1 cellular context compared by ENCODE assay signal in the genomic region with DNA sequence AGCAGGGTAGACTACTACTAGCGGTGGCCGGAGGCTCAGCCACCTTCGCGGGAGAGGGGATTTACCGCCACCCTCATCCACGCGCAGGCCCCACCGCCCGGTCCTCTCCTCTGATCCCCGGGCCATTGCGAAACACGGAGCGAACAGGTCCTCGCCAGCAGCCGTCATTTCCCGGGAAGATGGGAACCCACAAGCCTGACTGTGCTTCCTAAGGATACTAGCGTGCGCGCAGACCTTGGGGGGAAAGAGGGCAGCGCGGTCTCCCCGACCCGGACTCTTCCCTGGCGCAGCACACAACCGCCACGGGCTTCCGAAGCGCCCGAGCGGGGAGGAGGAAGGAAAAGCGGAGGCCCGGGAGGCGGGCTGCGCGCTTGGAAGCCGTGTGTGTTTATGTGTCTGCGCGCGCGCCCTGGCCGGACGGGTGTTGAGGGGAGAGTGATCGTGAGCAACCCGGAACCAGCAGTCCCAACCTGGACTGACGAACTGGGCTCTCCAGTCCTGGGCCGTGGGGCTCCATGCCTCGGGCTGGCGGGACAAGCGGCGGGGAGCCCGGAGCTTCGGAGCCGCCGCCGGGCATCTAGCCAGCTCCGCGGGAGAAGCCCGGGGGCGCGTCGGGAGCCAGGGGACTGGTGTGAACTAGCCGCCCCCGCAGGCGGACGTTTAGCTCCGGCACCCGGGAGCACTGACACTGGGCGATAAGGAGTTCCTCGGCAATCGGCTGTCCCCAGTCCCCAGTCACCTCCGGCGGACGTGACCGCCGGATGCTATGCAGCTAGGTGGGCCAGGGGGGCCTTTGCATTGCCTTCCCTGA.
TF ChIP-seq lines count a peak whose summit lies in the region.

No MANE protein-coding gene starts in this region.

TF ChIP-seq in SK-N-SH treated with all-trans-retinoic acid at 6 μM for 48 hours, 23 proteins besides CTCF, POLR2A, EP300 and RAD21 (continued from another document):
- TF ChIP-seq, protein P1, sequence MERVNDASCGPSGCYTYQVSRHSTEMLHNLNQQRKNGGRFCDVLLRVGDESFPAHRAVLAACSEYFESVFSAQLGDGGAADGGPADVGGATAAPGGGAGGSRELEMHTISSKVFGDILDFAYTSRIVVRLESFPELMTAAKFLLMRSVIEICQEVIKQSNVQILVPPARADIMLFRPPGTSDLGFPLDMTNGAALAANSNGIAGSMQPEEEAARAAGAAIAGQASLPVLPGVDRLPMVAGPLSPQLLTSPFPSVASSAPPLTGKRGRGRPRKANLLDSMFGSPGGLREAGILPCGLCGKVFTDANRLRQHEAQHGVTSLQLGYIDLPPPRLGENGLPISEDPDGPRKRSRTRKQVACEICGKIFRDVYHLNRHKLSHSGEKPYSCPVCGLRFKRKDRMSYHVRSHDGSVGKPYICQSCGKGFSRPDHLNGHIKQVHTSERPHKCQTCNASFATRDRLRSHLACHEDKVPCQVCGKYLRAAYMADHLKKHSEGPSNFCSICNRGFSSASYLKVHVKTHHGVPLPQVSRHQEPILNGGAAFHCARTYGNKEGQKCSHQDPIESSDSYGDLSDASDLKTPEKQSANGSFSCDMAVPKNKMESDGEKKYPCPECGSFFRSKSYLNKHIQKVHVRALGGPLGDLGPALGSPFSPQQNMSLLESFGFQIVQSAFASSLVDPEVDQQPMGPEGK (CRISPR knock-in tag; IDR thresholded peaks at IDR 0.05; ENCODE audit: borderline replicate concordance), result no peak
- TF ChIP-seq ZNF70 (CRISPR knock-in tag; IDR thresholded peaks at IDR 0.05) (no peak), PPARA (CRISPR knock-in tag; IDR thresholded peaks at IDR 0.05; ENCODE audit: borderline replicate concordance) (no peak), TOX (CRISPR knock-in tag; IDR thresholded peaks at IDR 0.05; ENCODE audit: borderline replicate concordance) (no peak)
- TF ChIP-seq, protein P2, sequence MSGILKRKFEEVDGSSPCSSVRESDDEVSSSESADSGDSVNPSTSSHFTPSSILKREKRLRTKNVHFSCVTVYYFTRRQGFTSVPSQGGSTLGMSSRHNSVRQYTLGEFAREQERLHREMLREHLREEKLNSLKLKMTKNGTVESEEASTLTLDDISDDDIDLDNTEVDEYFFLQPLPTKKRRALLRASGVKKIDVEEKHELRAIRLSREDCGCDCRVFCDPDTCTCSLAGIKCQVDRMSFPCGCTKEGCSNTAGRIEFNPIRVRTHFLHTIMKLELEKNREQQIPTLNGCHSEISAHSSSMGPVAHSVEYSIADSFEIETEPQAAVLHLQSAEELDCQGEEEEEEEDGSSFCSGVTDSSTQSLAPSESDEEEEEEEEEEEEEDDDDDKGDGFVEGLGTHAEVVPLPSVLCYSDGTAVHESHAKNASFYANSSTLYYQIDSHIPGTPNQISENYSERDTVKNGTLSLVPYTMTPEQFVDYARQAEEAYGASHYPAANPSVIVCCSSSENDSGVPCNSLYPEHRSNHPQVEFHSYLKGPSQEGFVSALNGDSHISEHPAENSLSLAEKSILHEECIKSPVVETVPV (CRISPR knock-in tag; IDR thresholded peaks at IDR 0.05), result no peak
TF ChIP-seq in SK-N-SH treated with all-trans-retinoic acid at 6 μM for 48 hours: peak in this region for 0.
